Comparison of ENCODE assay signal across 33 cellular contexts in genomic region chr17:12642034-12642433, GRCh38. TPM values are rescaled to one million over a fixed set of nuclear protein-coding genes. Genes with fewer than 3 reads are reported as not detected.
"Had no signal": no experiment of that assay in that cellular context is flagged by ENCODE, and none has a peak within 500 bp of the region (broad histone marks: within the 10 kb centered on the region; RNA-seq: fewer than 3 reads in every experiment).

No MANE protein-coding gene starts in this region.

- H3K27ac Mint-ChIP-seq: immature natural killer cell; mesothelial cell of epicardium; naive B cell; natural killer cell treated with Interleukin-12 subunit alpha and Interleukin-12 subunit beta and Interleukin-15 and Interleukin-18, amount 100 ng/mL, for 72 hours; stimulated activated memory B cell treated with anti-CD40 and anti-IgM and Interleukin-4, amounts not matched to agents 10 μg/mL and 1 μg/mL and 100 μg/mL, for 72 hours; stimulated activated naive CD8-positive, alpha-beta T cell treated with anti-CD3 and anti-CD28 coated beads, Interleukin-15, amount 100 ng/mL, for 72 hours; type B pancreatic cell had no signal

- H3K36me3 ChIP-seq: left lung, lower lobe of right lung, pancreas, prostate gland, sigmoid colon, tibial nerve, uterus had no signal

- H3K36me3 Mint-ChIP-seq: immature natural killer cell; mesothelial cell of epicardium; naive B cell; natural killer cell treated with Interleukin-12 subunit alpha and Interleukin-12 subunit beta and Interleukin-15 and Interleukin-18, amount 100 ng/mL, for 72 hours; stimulated activated memory B cell treated with anti-CD40 and anti-IgM and Interleukin-4, amounts not matched to agents 10 μg/mL and 1 μg/mL and 100 μg/mL, for 72 hours; type B pancreatic cell had no signal

- FAIRE-seq: islet of Langerhans, kidney, pancreas, small intestine had no signal

- H3K4me1 ChIP-seq: left lung, lower lobe of right lung, pancreas, prostate gland, sigmoid colon, tibial nerve, uterus had no signal

- H3K27me3 Mint-ChIP-seq: natural killer cell treated with Interleukin-12 subunit alpha and Interleukin-12 subunit beta and Interleukin-15 and Interleukin-18, amount 100 ng/mL, for 72 hours had no signal

- H3K9me3 ChIP-seq: left lung, lower lobe of right lung, pancreas, prostate gland, sigmoid colon, tibial nerve, uterus had no signal

- H3K4me1 Mint-ChIP-seq: immature natural killer cell; naive B cell; stimulated activated memory B cell treated with anti-CD40 and anti-IgM and Interleukin-4, amounts not matched to agents 10 μg/mL and 1 μg/mL and 100 μg/mL, for 72 hours; stimulated activated naive CD8-positive, alpha-beta T cell treated with anti-CD3 and anti-CD28 coated beads, Interleukin-15, amount 100 ng/mL, for 72 hours had no signal

- H3K9me3 Mint-ChIP-seq: stimulated activated memory B cell treated with anti-CD40 and anti-IgM and Interleukin-4, amounts not matched to agents 10 μg/mL and 1 μg/mL and 100 μg/mL, for 72 hours; type B pancreatic cell had no signal

- H3K27ac ChIP-seq: left lung, lower lobe of right lung, pancreas, prostate gland, sigmoid colon, tibial nerve, uterus had no signal

- H3K27me3 ChIP-seq: left lung, pancreas, sigmoid colon, tibial nerve, uterus had no signal

- H3K4me3 Mint-ChIP-seq: immature natural killer cell; mesothelial cell of epicardium; naive B cell; natural killer cell treated with Interleukin-12 subunit alpha and Interleukin-12 subunit beta and Interleukin-15 and Interleukin-18, amount 100 ng/mL, for 72 hours; stimulated activated memory B cell treated with anti-CD40 and anti-IgM and Interleukin-4, amounts not matched to agents 10 μg/mL and 1 μg/mL and 100 μg/mL, for 72 hours; stimulated activated naive CD8-positive, alpha-beta T cell treated with anti-CD3 and anti-CD28 coated beads, Interleukin-15, amount 100 ng/mL, for 72 hours; type B pancreatic cell had no signal

- DNase-seq: hypothalamus; immature natural killer cell; kidney; left colon; left lung; lower lobe of right lung; mammary epithelial cell; mesenchymal stem cell; naive B cell; nucleus accumbens; pancreas; posterior cingulate gyrus; retina; right cardiac atrium; sigmoid colon; small intestine; stimulated activated CD4-positive, alpha-beta T cell treated with anti-CD3 and anti-CD28 coated beads, Interleukin-1b, Interleukin-23, amount 100 ng/mL, for 48 hours; stimulated activated CD4-positive, alpha-beta T cell treated with anti-CD3 and anti-CD28 coated beads, Interleukin-2, amount 100 ng/mL, for 48 hours; stimulated activated CD4-positive, alpha-beta T cell treated with anti-CD3 and anti-CD28 coated beads, Interleukin-4, amount 100 ng/mL, for 4 hours; stimulated activated CD8-positive, alpha-beta memory T cell treated with anti-CD3 and anti-CD28 coated beads, Interleukin-4, amount 100 ng/mL, for 48 hours; stimulated activated naive CD4-positive, alpha-beta T cell treated with Interleukin-2 at 50 U/mL for 16 hours; stimulated activated naive CD8-positive, alpha-beta T cell treated with anti-CD3 and anti-CD28 coated beads, Interleukin-15, amount 100 ng/mL, for 72 hours; substantia nigra; uterus had no signal

- H3K4me3 ChIP-seq: left lung, lower lobe of right lung, pancreas, prostate gland, sigmoid colon, tibial nerve, uterus had no signal

- ATAC-seq: left colon; left lung; lower lobe of right lung; natural killer cell treated with Interleukin-12 subunit alpha and Interleukin-12 subunit beta and Interleukin-15 and Interleukin-18, amount 100 ng/mL, for 72 hours; pancreas; right cardiac atrium; stimulated activated memory B cell treated with anti-CD40 and anti-IgM and Interleukin-4, amounts not matched to agents 10 μg/mL and 1 μg/mL and 100 μg/mL, for 72 hours; stimulated activated naive CD8-positive, alpha-beta T cell treated with anti-CD3 and anti-CD28 coated beads, Interleukin-15, amount 100 ng/mL, for 72 hours had no signal

RNA-seq across cellular contexts. Expression of gene MYOCD, which starts 23.7 kb away (rescaled TPM):
- total RNA-seq: mammary epithelial cell; mononuclear cell; natural killer cell treated with Interleukin-12 subunit alpha and Interleukin-12 subunit beta and Interleukin-15 and Interleukin-18, amount 100 ng/mL, for 72 hours had no signal
- polyA plus RNA-seq: immature natural killer cell, mammary epithelial cell, neural cell had no signal
